ENCODE assay signal across 1 cellular context in the genomic region with DNA sequence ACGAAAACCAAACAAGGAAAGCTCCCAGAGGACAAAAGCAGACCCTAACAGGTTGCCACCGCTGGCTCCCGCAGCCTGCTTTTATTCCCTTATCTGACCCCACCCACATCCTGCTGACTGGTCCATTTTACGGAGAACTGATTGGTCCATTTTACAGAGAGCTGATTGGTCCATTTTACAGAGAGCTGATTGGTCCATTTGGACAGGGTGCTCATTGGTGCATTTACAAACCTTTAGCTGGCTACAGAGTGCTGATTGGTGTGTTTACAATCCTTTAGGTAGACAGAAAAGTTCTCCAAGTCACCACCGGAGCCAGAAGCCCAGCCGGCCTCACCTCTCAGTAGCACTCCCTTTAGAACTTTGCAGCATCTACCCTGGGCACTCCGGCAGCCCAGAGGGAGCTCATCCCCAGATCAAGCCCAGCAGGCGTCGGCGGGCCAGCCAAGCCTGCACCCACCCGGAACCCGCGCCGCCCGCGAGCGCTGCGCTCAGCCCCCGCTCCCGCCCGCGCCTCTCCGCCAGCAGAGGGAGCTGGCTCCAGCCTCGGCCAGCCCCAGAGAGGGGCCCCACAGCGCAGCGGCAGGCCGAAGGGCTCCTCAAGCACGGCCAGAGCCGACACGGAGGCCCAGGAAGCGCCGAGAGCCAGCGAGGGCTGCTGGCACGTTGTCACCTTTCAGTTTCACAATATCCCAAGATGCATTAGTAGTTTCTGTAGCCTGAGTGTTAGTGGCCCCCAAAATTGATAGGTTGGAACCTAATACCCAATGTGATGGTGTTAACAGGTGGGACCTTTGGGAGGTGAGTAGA.
A peak's percentile ranks its signal among the peaks of the same experiment; 100 is the strongest.
TF ChIP-seq lines count a peak whose summit lies in the region.

No MANE protein-coding gene starts in this region.

TF ChIP-seq in A549, 52 proteins besides CTCF, POLR2A, EP300 and RAD21 (continued from another document):
- TF ChIP-seq, protein P1, sequence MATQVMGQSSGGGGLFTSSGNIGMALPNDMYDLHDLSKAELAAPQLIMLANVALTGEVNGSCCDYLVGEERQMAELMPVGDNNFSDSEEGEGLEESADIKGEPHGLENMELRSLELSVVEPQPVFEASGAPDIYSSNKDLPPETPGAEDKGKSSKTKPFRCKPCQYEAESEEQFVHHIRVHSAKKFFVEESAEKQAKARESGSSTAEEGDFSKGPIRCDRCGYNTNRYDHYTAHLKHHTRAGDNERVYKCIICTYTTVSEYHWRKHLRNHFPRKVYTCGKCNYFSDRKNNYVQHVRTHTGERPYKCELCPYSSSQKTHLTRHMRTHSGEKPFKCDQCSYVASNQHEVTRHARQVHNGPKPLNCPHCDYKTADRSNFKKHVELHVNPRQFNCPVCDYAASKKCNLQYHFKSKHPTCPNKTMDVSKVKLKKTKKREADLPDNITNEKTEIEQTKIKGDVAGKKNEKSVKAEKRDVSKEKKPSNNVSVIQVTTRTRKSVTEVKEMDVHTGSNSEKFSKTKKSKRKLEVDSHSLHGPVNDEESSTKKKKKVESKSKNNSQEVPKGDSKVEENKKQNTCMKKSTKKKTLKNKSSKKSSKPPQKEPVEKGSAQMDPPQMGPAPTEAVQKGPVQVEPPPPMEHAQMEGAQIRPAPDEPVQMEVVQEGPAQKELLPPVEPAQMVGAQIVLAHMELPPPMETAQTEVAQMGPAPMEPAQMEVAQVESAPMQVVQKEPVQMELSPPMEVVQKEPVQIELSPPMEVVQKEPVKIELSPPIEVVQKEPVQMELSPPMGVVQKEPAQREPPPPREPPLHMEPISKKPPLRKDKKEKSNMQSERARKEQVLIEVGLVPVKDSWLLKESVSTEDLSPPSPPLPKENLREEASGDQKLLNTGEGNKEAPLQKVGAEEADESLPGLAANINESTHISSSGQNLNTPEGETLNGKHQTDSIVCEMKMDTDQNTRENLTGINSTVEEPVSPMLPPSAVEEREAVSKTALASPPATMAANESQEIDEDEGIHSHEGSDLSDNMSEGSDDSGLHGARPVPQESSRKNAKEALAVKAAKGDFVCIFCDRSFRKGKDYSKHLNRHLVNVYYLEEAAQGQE (IDR thresholded peaks at IDR 0.05) = no peak
- TF ChIP-seq HMGXB4 (CRISPR knock-in tag; IDR thresholded peaks at IDR 0.05; ENCODE audit: borderline replicate concordance) = no peak
- TF ChIP-seq MAFK (IDR thresholded peaks at IDR 0.05; ENCODE audit: partially characterized antibody) = peak; percentile 86
- no peak for TF ChIP-seq CHD2 (IDR thresholded peaks at IDR 0.05; ENCODE audit: low read length, partially characterized antibody)
- TF ChIP-seq CHD4 (IDR thresholded peaks at IDR 0.05; ENCODE audit: borderline replicate concordance) = no peak
- TF ChIP-seq ZFP36 (IDR thresholded peaks at IDR 0.05; ENCODE audit: borderline replicate concordance, partially characterized antibody) = no peak
- TF ChIP-seq MAZ (IDR thresholded peaks at IDR 0.05; ENCODE audit: borderline replicate concordance, low read depth, low read length) = peak; percentile 22; the same call in 1 of the 2 replicates
TF ChIP-seq in A549: peak in this region for 4.
